ENCODE assay signal across 8 cellular contexts in the genomic region with DNA sequence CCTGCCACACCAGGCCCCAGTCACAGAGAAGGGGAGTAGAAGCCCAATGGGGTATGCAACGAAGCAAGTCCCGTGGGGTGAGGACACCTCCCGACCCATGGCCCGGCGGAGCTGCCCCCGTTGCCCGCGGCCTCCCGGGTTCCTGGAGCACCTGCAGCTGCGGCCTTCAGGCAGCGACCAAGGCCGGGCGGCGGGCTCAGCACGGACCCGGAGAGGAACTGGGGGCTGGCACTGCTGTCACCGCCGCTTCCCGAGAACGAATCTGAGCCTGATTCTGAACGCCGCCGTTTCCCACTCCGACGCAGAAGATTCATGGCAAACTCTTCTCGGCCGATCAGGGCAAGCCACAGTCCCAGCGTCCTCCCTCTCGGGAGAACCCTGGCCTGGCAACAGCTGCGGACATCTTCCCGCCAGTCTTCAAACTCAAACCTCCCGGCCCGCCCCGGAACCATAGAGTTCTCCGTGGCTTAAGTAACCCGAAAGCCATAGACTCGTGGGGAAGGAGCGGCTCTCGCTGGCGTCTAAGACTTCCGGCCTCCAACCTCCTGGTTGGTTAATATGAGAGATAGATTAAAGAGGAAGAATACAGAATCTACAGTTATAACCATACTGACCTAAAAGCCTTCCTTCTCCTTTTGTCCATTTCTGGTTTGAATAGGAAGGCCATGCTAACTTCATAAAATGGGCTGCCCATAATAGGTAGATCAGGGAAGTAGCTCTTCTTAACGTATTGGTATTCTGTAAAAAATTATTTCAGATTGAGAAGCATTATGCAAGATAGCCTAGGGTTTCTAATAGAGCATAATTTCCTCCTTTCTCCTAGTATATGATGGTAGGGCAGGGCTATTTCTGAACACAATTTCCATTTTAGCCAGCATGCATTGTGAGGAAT. TPM values are rescaled to one million over a fixed set of nuclear protein-coding genes. Genes with fewer than 3 reads are reported as not detected.
DNase-seq lines count a peak whose midpoint lies in the region; ATAC-seq and TF ChIP-seq lines count a peak whose summit lies in the region.

A gene (minus strand): TSS at position 425 of the 892 bp plus-strand sequence. CDS start 111 bp downstream, at position 314.

- H3K9me3 Mint-ChIP-seq in CD14-positive monocyte, result peaks cover 0 to 1% (median 0%) of the 10 kb centered on the region in 7 donors

- no peaks in the 10 kb centered on the region for H3K9me3 ChIP-seq in right lobe of liver

- peak; percentile 93 for DNase-seq in CD14-positive monocyte (ENCODE audit: low spot score)
- DNase-seq in NCI-H82 (lab: John Stamatoyannopoulos, UW), result peak; percentile 99
- peak; percentile 86 to 89 for DNase-seq in activated CD4-positive, alpha-beta T cell treated with anti-CD3 and anti-CD28 coated beads, Interleukin-2, amount 50 U/mL, for 48 hours
- DNase-seq in dorsolateral prefrontal cortex, result peak; percentile 88 to 97 (median 94)
- DNase-seq in right lobe of liver, result peak; percentile 89 to 93 (median 93)
- peak; percentile 77 to 83 for DNase-seq in stimulated activated CD4-positive, alpha-beta T cell treated with anti-CD3 and anti-CD28 coated beads, Interleukin-4, amount 100 ng/mL, for 4 hours

- H3K27me3 ChIP-seq in dorsolateral prefrontal cortex (no peaks in the 10 kb centered on the region), right lobe of liver (no peaks in the 10 kb centered on the region)

- intact Hi-C loops in CD14-positive monocyte (cut with micrococcal nuclease), result loop anchor here (5.0 to 10.0 kb wide), 5 partner anchors 109 to 1139 kb away; a partner anchor contains a TSS
- intact Hi-C loops in dorsolateral prefrontal cortex (cut with DNase I), result loop anchor here (5.0 to 10.0 kb wide), 6 partner anchors 289 to 1481 kb away; a partner anchor contains a TSS
- intact Hi-C loops in right lobe of liver (cut with DNase I), result no loop called here

- TF ChIP-seq POLR2A in right lobe of liver (IDR thresholded peaks at IDR 0.05), result no peak

- peak within 1 kb of the TSS in 58 of 59 donors; percentile 35 to 94 (median 82) for H3K27ac ChIP-seq in dorsolateral prefrontal cortex
- peak within 1 kb of the TSS; percentile 66 to 76 (median 70) for H3K27ac ChIP-seq in right lobe of liver

- peaks cover 21% of the 10 kb centered on the region for H3K4me1 Mint-ChIP-seq in CD14-positive monocyte

- H3K36me3 Mint-ChIP-seq in CD14-positive monocyte, result peaks cover 8 to 22% of the 10 kb centered on the region in 2 donors

- peaks cover 0 to 7% (median 0%) of the 10 kb centered on the region in 4 donors for H3K4me1 ChIP-seq in right lobe of liver

- 2% methylated on average over 11 of the region's 42 CpGs for WGBS in right lobe of liver (ENCODE audit: insufficient coverage, low coverage, low lambda C conversion rate, missing lambda C conversion rate)

- no peaks in the 10 kb centered on the region for H3K36me3 ChIP-seq in right lobe of liver

- H3K4me3 ChIP-seq in dorsolateral prefrontal cortex, result peak within 1 kb of the TSS; percentile 42 to 85 (median 70)
- peak within 1 kb of the TSS; percentile 54 to 67 (median 62) for H3K4me3 ChIP-seq in right lobe of liver

- ATAC-seq in GM19397 (IDR thresholded peaks at IDR 0.05; ENCODE audit: unreplicated experiment), result peak; percentile 84
- ATAC-seq in HG03571 (IDR thresholded peaks at IDR 0.05; ENCODE audit: unreplicated experiment), result peak; percentile 79
- peak; percentile 99 to 100 (median 99) for ATAC-seq in right lobe of liver

- H3K4me3 Mint-ChIP-seq in CD14-positive monocyte, result peak within 1 kb of the TSS; percentile 92

- H3K27ac Mint-ChIP-seq in CD14-positive monocyte, result peak within 1 kb of the TSS; percentile 85 to 96 (median 94)

- peaks cover 0 to 2% (median 0%) of the 10 kb centered on the region in 3 donors for H3K27me3 Mint-ChIP-seq in CD14-positive monocyte (ENCODE audit: low read depth in 3 of 3)

- TF ChIP-seq CTCF in CD14-positive monocyte (IDR thresholded peaks at IDR 0.05) (no peak), dorsolateral prefrontal cortex (IDR thresholded peaks at IDR 0.05 in 54 of 56, conservative IDR thresholded peaks at IDR 0.05 in 2 of 56; ENCODE audit: low read depth in 1 of 56, partially characterized antibody in 56 of 56) (peak in 28 of 56 donors; percentile 16 to 61 (median 37)), right lobe of liver (IDR thresholded peaks at IDR 0.05) (no peak)

RNA-seq across cellular contexts. Expression of the gene that starts here (rescaled TPM):
- polyA plus RNA-seq in CD14-positive monocyte, result under 1 TPM in 1 of 2 donors, not detected in 1; 0.03 TPM
- total RNA-seq in dorsolateral prefrontal cortex (1 to 10 TPM in 47 of 120 experiments, under 1 TPM in 73; 0.31 to 2.9 (median 0.84) TPM), right lobe of liver (1 to 10 TPM in 1 of 6 experiments, under 1 TPM in 5; 0.02 to 1.2 (median 0.23) TPM)

Comparison
In these comparisons a context has a peak if more than half of its experiments do, and no peak if none do; other contexts are left out.
1. Peak in every context shown above with its lines: DNase-seq, ATAC-seq, H3K4me3 ChIP-seq and H3K27ac ChIP-seq.
2. Peak in DNase-seq in CD14-positive monocyte; RNA of the gene not detected or under 1 TPM.
3. intact Hi-C loops: an anchor here in CD14-positive monocyte (5.0 to 10.0 kb wide) and dorsolateral prefrontal cortex (5.0 to 10.0 kb wide); none called in right lobe of liver.